In genomic region chr16:912322-912683, GRCh38 we compare ENCODE assay signal across 18 cellular contexts. TPM values are rescaled to one million over a fixed set of nuclear protein-coding genes. Genes with fewer than 3 reads are reported as not detected.
A peak's percentile ranks its signal among the peaks of the same experiment; 100 is the strongest.
DNase-seq lines count a peak whose midpoint lies in the region; ATAC-seq and TF ChIP-seq lines count a peak whose summit lies in the region.
"Had no signal": no experiment of that assay in that cellular context is flagged by ENCODE, and none has a peak within 500 bp of the region (broad histone marks: within the 10 kb centered on the region; RNA-seq: fewer than 3 reads in every experiment).

No MANE protein-coding gene starts in this region.

- H3K36me3 ChIP-seq in BLaER1 treated with 17β-estradiol and CSF1 and Interleukin-3, amounts not matched to agents 10 nM and 100 nM: peaks cover 8 to 33% (median 22%) of the 10 kb centered on the region in 11 experiments
- H3K36me3 ChIP-seq in CD4-positive, alpha-beta memory T cell (ENCODE audit: insufficient read depth, low read length): no peaks in the 10 kb centered on the region
- H3K36me3 ChIP-seq: SJSA1 had no signal

- H3K4me3 Mint-ChIP-seq in H9: no peak overlapping the region
- H3K4me3 Mint-ChIP-seq in CD4-positive, alpha-beta memory T cell: no peak overlapping the region

- H3T11ph ChIP-seq in H9 (ENCODE audit: low read length): no peak overlapping the region

- H3K79me1 ChIP-seq in H9 (ENCODE audit: insufficient read depth, low read depth, low read length, poor library complexity, severe bottlenecking): no peaks in the 10 kb centered on the region

- no peak overlapping the region for H2BK12ac ChIP-seq in H9 (ENCODE audit: insufficient read length, low read depth, low read length)

- H3K27me3 Mint-ChIP-seq in H9 (ENCODE audit: low read depth): no peaks in the 10 kb centered on the region; the same call in 1 of the 2 replicates
- no peaks in the 10 kb centered on the region for H3K27me3 Mint-ChIP-seq in CD4-positive, alpha-beta memory T cell

- H3K56ac ChIP-seq in H9 (ENCODE audit: insufficient read length, low read depth, low read length): no peak overlapping the region

- ATAC-seq in GM18861 (IDR thresholded peaks at IDR 0.05; ENCODE audit: unreplicated experiment): no peak

- H2BK120ac ChIP-seq in H9 (ENCODE audit: low read depth, low read length, poor library complexity, severe bottlenecking): no peak overlapping the region

- no CpG with 5 or more reads among the region's 19 CpGs for WGBS in H9 (ENCODE audit: extremely low coverage, insufficient read length, low lambda C conversion rate)

- H3K4me2 ChIP-seq in BLaER1 treated with 17β-estradiol and CSF1 and Interleukin-3, amounts not matched to agents 10 nM and 100 nM: peak overlapping the region in 8 of 11 experiments; percentile 17 to 66 (median 54); a peak in 15 of 22 replicates
- no peak overlapping the region for H3K4me2 ChIP-seq in H9 (ENCODE audit: insufficient read depth, insufficient read length, low read length)
- H3K4me2 ChIP-seq: PC-9 had no signal

- H3K14ac ChIP-seq in H9 (ENCODE audit: insufficient read depth, low read length): no peak overlapping the region

- no peak overlapping the region for H2AFZ ChIP-seq in H9 (ENCODE audit: low read length)
- H2AFZ ChIP-seq: GM23248, PC-9 had no signal

- H3K27ac ChIP-seq in BLaER1 treated with 17β-estradiol and CSF1 and Interleukin-3, amounts not matched to agents 10 nM and 100 nM: no peak overlapping the region; a peak in 1 of 22 replicates
- no peak overlapping the region for H3K27ac ChIP-seq in H9 (ENCODE audit: insufficient read length, low read depth, low read length)
- no peak overlapping the region for H3K27ac ChIP-seq in CD4-positive, alpha-beta memory T cell (ENCODE audit: low read depth, low read length)
- H3K27ac ChIP-seq: GM23248, PC-9, RWPE1, SJSA1 had no signal

- H4K8ac ChIP-seq in H9 (replicated peaks; ENCODE audit: insufficient read length, low read depth, low read length): no peak overlapping the region

- H3K4me1 ChIP-seq in BLaER1 treated with 17β-estradiol and CSF1 and Interleukin-3, amounts not matched to agents 10 nM and 100 nM: peaks cover 0 to 50% (median 30%) of the 10 kb centered on the region in 10 experiments; a peak in 14 of 20 replicates
- no peaks in the 10 kb centered on the region for H3K4me1 ChIP-seq in H9 (ENCODE audit: insufficient read depth, low read length)
- H3K4me1 ChIP-seq in CD4-positive, alpha-beta memory T cell (ENCODE audit: insufficient read depth, low read length): no peaks in the 10 kb centered on the region
- H3K4me1 ChIP-seq: SJSA1 had no signal

- H3K23me2 ChIP-seq in H9 (ENCODE audit: insufficient read length, low read depth, low read length, poor library complexity, severe bottlenecking): no peaks in the 10 kb centered on the region

- no peaks in the 10 kb centered on the region for H3K79me2 ChIP-seq in H9 (ENCODE audit: insufficient read depth, low read length)

- H2AK5ac ChIP-seq in H9 (ENCODE audit: insufficient read length, low read length): no peak overlapping the region

- H3K4me1 Mint-ChIP-seq in H9: 0 out of 4 replicates have a peak, but pooled peaks cover 2 to 3% of the 10 kb centered on the region in 2 experiments
- H3K4me1 Mint-ChIP-seq in CD4-positive, alpha-beta memory T cell: no peaks in the 10 kb centered on the region

- no peak overlapping the region for H2BK20ac ChIP-seq in H9 (ENCODE audit: low read depth, low read length, poor library complexity, severe bottlenecking)

- H4K20me1 ChIP-seq in BLaER1 treated with 17β-estradiol and CSF1 and Interleukin-3, amounts not matched to agents 10 nM and 100 nM: peaks cover 0 to 40% (median 6%) of the 10 kb centered on the region in 11 experiments; a peak in 9 of 22 replicates
- H4K20me1 ChIP-seq in H9 (ENCODE audit: control insufficient read depth, insufficient read depth, insufficient read length): no peaks in the 10 kb centered on the region

- H3K4ac ChIP-seq in H9 (ENCODE audit: low read depth, low read length): no peak overlapping the region

- 0 out of 22 replicates have a peak, but pooled peaks cover 0 to 6% (median 0%) of the 10 kb centered on the region in 11 experiments for H3K27me3 ChIP-seq in BLaER1 treated with 17β-estradiol and CSF1 and Interleukin-3, amounts not matched to agents 10 nM and 100 nM
- no peaks in the 10 kb centered on the region for H3K27me3 ChIP-seq in H9 (ENCODE audit: insufficient read depth, low read length)
- no peaks in the 10 kb centered on the region for H3K27me3 ChIP-seq in CD4-positive, alpha-beta memory T cell (ENCODE audit: insufficient read depth, low read length)
- H3K27me3 ChIP-seq: SJSA1 had no signal

- in situ Hi-C loops in KBM-7 (cut with MboI; ENCODE audit: low pct_unique_long_range_greater_than_20kb, low sequenced_read_pairs): no loop called here

- H3K4me3 ChIP-seq in BLaER1 treated with 17β-estradiol and CSF1 and Interleukin-3, amounts not matched to agents 10 nM and 100 nM: no peak overlapping the region
- H3K4me3 ChIP-seq in CD4-positive, alpha-beta memory T cell (ENCODE audit: low read length in 2 of 2): no peak overlapping the region
- H3K4me3 ChIP-seq: GM23248, PC-9, SJSA1 had no signal

- POLR2A ChIA-PET in CD4-positive, alpha-beta memory T cell (lab: Charles Lee; ENCODE audit: partially characterized antibody): no interaction called here

- H3K9me3 Mint-ChIP-seq in H9: no peaks in the 10 kb centered on the region; a peak in 1 of 5 replicates
- H3K9me3 Mint-ChIP-seq in CD4-positive, alpha-beta memory T cell: no peaks in the 10 kb centered on the region

- no peak overlapping the region for H3K18ac ChIP-seq in H9 (ENCODE audit: insufficient read length, low read depth, low read length)

- CTCF ChIA-PET in CD4-positive, alpha-beta memory T cell (lab: Charles Lee; ENCODE audit: partially characterized antibody): no interaction called here

- H2BK5ac ChIP-seq in H9 (ENCODE audit: insufficient read length, low read length): no peak overlapping the region

- H3K36me3 Mint-ChIP-seq in H9 (ENCODE audit: insufficient read depth in 1 of 3, low read depth in 3 of 3): peaks cover 0 to 4% (median 2%) of the 10 kb centered on the region in 3 experiments; a peak in 2 of 7 replicates
- peaks cover 18 to 21% of the 10 kb centered on the region in 2 donors for H3K36me3 Mint-ChIP-seq in CD4-positive, alpha-beta memory T cell

- H3K9me3 ChIP-seq in BLaER1 treated with 17β-estradiol and CSF1 and Interleukin-3, amounts not matched to agents 10 nM and 100 nM (replicated peaks in 1 of 11): peaks cover 3 to 13% (median 7%) of the 10 kb centered on the region in 11 experiments
- H3K9me3 ChIP-seq in H9 (ENCODE audit: control insufficient read depth, low read depth, low read length): no peaks in the 10 kb centered on the region
- H3K9me3 ChIP-seq in CD4-positive, alpha-beta memory T cell (ENCODE audit: control insufficient read depth in 1 of 2, low read length in 2 of 2): no peaks in the 10 kb centered on the region
- H3K9me3 ChIP-seq: SJSA1 had no signal

- intact Hi-C loops in CD4-positive, alpha-beta memory T cell (cut with micrococcal nuclease): no loop called here

- no peak for TF ChIP-seq CTCF in H9 (conservative IDR thresholded peaks at IDR 0.05)

- no peak for DNase-seq in H9
- DNase-seq in cerebellum (ENCODE audit: low spot score): peak; percentile 30
- peak; percentile 4 for DNase-seq in pons (ENCODE audit: low spot score)
- no peak for DNase-seq in KBM-7
- DNase-seq in SK-N-DZ (ENCODE audit: low spot score): no peak
- DNase-seq in CD4-positive, alpha-beta memory T cell: no peak
- DNase-seq: DND-41, GDM1, GM23248, KG1, NCI-H187, NCI-H2107, NCI-H510A treated with DMSO at 0.1 percent for 48 hours, PC-9 had no signal

- H3K27ac Mint-ChIP-seq in H9: peak overlapping the region in 2 of 3 experiments; percentile 1 to 2; a peak in 3 of 7 replicates
- H3K27ac Mint-ChIP-seq in CD4-positive, alpha-beta memory T cell: no peak overlapping the region

- no peak overlapping the region for H3K23ac ChIP-seq in H9 (ENCODE audit: insufficient read length, low read depth, low read length)

- no peak overlapping the region for H4K5ac ChIP-seq in H9 (ENCODE audit: insufficient read length, low read depth, low read length)

- H2BK15ac ChIP-seq in H9 (ENCODE audit: low read depth, low read length): no peak overlapping the region

- no peak overlapping the region for H4K91ac ChIP-seq in H9 (ENCODE audit: insufficient read length, low read depth, low read length)

- H3K9ac ChIP-seq in BLaER1 treated with 17β-estradiol and CSF1 and Interleukin-3, amounts not matched to agents 10 nM and 100 nM: 0 out of 22 replicates have a peak overlapping the region, but pooled peaks of 2 of the 11 experiments have one; percentile 0 to 15
- no peak overlapping the region for H3K9ac ChIP-seq in H9 (ENCODE audit: extremely low read depth, insufficient read length, low read length)
- H3K9ac ChIP-seq: GM23248 had no signal

RNA-seq across cellular contexts. Expression of gene LMF1, which starts 58.5 kb away (rescaled TPM):
- total RNA-seq in H9 (2021) (7.1 and 7.8 TPM in 2 replicates), cerebellum (11.4 TPM)
- polyA plus RNA-seq in SK-N-DZ (2014; cell fraction: cytosol; rRNA removed): 5.6 and 13.6 TPM in 2 replicates
- polyA plus RNA-seq in SK-N-DZ (2014; cell fraction: nucleus; rRNA removed): 5.3 and 12.5 TPM in 2 replicates
- total RNA-seq in CD4-positive, alpha-beta memory T cell: 10 to 100 TPM; 50.0 to 59.7 TPM
- 10 to 100 TPM in 1 of 2 donors, 1 to 10 TPM in 1; 8.5 to 15.2 TPM for polyA plus RNA-seq in CD4-positive, alpha-beta memory T cell

Comparison
In these comparisons a context has a peak if more than half of its experiments do, and no peak if none do; other contexts are left out.
1. DNase-seq: peak in cerebellum (single experiment) and pons (single experiment); none in H9 (single experiment), KBM-7 (single experiment), SK-N-DZ (single experiment) and CD4-positive, alpha-beta memory T cell (0 of 5).
2. H3K27ac Mint-ChIP-seq: peak in H9 (2 of 3); none in CD4-positive, alpha-beta memory T cell (0 of 7).